Comparison of ENCODE assay signal across 1 cellular context in the genomic region with DNA sequence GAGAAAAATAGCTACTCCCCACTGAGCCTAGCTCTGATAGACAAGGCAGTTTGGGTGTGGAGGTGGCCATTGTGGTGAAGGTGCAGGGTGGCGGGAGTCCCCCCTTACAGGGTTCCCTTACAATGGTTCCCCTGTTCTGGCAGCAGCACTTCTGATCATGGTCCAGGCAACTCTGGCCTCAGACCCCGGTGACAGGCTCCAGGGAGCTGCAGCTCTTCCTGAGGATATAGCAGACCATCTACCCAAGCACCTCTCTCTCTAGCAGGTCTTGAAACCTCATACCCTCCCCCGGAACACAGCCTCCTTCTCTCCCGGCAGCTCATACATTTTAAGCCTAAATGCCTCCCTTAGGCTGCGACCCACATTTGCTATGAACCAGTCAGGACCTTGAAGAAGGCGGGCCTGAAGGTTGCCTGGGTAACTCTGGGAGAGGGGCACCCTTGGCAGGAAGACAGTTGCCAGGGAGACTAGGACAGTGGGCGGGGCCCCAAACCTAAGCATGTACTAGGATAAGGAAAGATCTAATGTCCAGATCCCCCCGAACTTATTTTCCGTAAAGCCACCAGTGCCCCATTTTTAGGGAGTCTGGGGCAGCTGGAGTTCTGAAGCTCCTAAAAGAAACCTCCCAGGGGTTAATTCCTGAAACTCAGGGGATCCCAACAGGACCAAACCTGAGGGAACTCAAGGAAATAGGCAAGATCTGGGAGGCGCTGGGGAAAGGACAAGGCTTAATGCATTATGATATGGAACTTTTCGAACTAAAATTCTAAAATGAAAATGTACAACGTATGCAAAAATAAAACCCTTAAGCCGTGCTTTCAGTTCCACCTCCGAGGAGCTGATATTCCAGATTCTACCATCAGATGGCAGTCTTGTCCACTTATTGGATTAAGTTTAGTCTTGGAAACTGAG.
TF ChIP-seq lines count a peak whose summit lies in the region.

No MANE protein-coding gene starts in this region.

TF ChIP-seq in neural cell, 6 proteins besides CTCF, POLR2A, EP300 and RAD21:
- TF ChIP-seq EZH2 (IDR thresholded peaks at IDR 0.05; ENCODE audit: borderline replicate concordance, insufficient read depth, low read length, poor library complexity, severe bottlenecking) (no peak), SMC3 (conservative IDR thresholded peaks at IDR 0.05; ENCODE audit: poor library complexity) (peak; percentile 87), MXI1 (conservative IDR thresholded peaks at IDR 0.05; ENCODE audit: poor library complexity, severe bottlenecking) (peak; percentile 65), POLR2AphosphoS5 (IDR thresholded peaks at IDR 0.05) (peak; percentile 84), TAF1 (IDR thresholded peaks at IDR 0.05; ENCODE audit: low read depth) (no peak)
- TF ChIP-seq, protein P1, sequence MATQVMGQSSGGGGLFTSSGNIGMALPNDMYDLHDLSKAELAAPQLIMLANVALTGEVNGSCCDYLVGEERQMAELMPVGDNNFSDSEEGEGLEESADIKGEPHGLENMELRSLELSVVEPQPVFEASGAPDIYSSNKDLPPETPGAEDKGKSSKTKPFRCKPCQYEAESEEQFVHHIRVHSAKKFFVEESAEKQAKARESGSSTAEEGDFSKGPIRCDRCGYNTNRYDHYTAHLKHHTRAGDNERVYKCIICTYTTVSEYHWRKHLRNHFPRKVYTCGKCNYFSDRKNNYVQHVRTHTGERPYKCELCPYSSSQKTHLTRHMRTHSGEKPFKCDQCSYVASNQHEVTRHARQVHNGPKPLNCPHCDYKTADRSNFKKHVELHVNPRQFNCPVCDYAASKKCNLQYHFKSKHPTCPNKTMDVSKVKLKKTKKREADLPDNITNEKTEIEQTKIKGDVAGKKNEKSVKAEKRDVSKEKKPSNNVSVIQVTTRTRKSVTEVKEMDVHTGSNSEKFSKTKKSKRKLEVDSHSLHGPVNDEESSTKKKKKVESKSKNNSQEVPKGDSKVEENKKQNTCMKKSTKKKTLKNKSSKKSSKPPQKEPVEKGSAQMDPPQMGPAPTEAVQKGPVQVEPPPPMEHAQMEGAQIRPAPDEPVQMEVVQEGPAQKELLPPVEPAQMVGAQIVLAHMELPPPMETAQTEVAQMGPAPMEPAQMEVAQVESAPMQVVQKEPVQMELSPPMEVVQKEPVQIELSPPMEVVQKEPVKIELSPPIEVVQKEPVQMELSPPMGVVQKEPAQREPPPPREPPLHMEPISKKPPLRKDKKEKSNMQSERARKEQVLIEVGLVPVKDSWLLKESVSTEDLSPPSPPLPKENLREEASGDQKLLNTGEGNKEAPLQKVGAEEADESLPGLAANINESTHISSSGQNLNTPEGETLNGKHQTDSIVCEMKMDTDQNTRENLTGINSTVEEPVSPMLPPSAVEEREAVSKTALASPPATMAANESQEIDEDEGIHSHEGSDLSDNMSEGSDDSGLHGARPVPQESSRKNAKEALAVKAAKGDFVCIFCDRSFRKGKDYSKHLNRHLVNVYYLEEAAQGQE (IDR thresholded peaks at IDR 0.05; ENCODE audit: borderline replicate concordance): peak; percentile 30
